ENCODE assay signal across 8 cellular contexts in genomic region chr5:65623482-65623881, GRCh38. TPM values are rescaled to one million over a fixed set of nuclear protein-coding genes. Genes with fewer than 3 reads are reported as not detected.
DNase-seq lines count a peak whose midpoint lies in the region; ATAC-seq, FAIRE-seq and TF ChIP-seq lines count a peak whose summit lies in the region.

No MANE protein-coding gene starts in this region.

- TF ChIP-seq POLR2A in upper lobe of left lung (IDR thresholded peaks at IDR 0.05) (no peak), GM12892 (IDR thresholded peaks at IDR 0.05; ENCODE audit: low read depth, low read length) (no peak)

- FAIRE-seq in GM12892 (lab: Jason Lieb, UNC): no peak

- H3K4me1 ChIP-seq in adipocyte (ENCODE audit: control insufficient read depth, insufficient read depth, low read length): peaks cover 27% of the 10 kb centered on the region
- H3K4me1 ChIP-seq in liver (ENCODE audit: control insufficient read depth in 4 of 4, insufficient read depth in 4 of 4, low read length in 3 of 4): peaks cover 9 to 33% (median 23%) of the 10 kb centered on the region in 4 donors
- peaks cover 30 to 37% (median 34%) of the 10 kb centered on the region in 4 donors for H3K4me1 ChIP-seq in upper lobe of left lung

- peaks cover 5% of the 10 kb centered on the region for H3K36me3 Mint-ChIP-seq in activated naive CD4-positive, alpha-beta T cell treated with anti-CD3 and anti-CD28 coated beads for 36 hours (ENCODE audit: low read depth)

- intact Hi-C loops in activated naive CD4-positive, alpha-beta T cell treated with anti-CD3 and anti-CD28 coated beads for 36 hours (cut with micrococcal nuclease): loop anchor here (10.0 kb wide), 2 partner anchors 429 to 1201 kb away; no protein-coding TSS in a partner anchor

- H3K9me3 ChIP-seq in adipocyte (ENCODE audit: control insufficient read depth, low read length) (no peaks in the 10 kb centered on the region), liver (ENCODE audit: control insufficient read depth in 4 of 4, low read length in 3 of 4) (no peaks in the 10 kb centered on the region), upper lobe of left lung (no peaks in the 10 kb centered on the region)

- TF ChIP-seq CTCF in liver (IDR thresholded peaks at IDR 0.05; ENCODE audit: low read depth, low read length, missing input control) (no peak), upper lobe of left lung (IDR thresholded peaks at IDR 0.05) (no peak)

- 3% methylated on average over 9 of the region's 9 CpGs for WGBS in liver
- WGBS in upper lobe of left lung, 2 donors: 7 to 12% methylated on average over 9 of the region's 9 CpGs

- H3K9ac ChIP-seq in adipocyte (ENCODE audit: low read length) (peak overlapping the region; percentile 93), liver (ENCODE audit: low read depth in 1 of 2, low read length in 2 of 2) (peak overlapping the region; percentile 74 to 87)

- peak overlapping the region; percentile 97 for H3K4me3 ChIP-seq in adipocyte (ENCODE audit: low read length)
- peak overlapping the region; percentile 75 to 99 (median 99) for H3K4me3 ChIP-seq in liver (ENCODE audit: low read depth in 1 of 3, low read length in 3 of 3)
- H3K4me3 ChIP-seq in upper lobe of left lung: peak overlapping the region; percentile 73 to 93 (median 86)

- peak; percentile 11 for DNase-seq in activated naive CD4-positive, alpha-beta T cell treated with anti-CD3 and anti-CD28 coated beads for 36 hours
- DNase-seq in activated naive CD4-positive, alpha-beta T cell (lab: John Stamatoyannopoulos, UW): no peak
- DNase-seq in adipocyte (ENCODE audit: low read depth) (peak; percentile 16), upper lobe of left lung (no peak), SW 1271 (lab: John Stamatoyannopoulos, UW) (no peak), GM12892 (ENCODE audit: insufficient read length) (no peak)

- TF ChIP-seq RAD21 in liver (IDR thresholded peaks at IDR 0.05): no peak

- H3K27me3 ChIP-seq in adipocyte (replicated peaks; ENCODE audit: control insufficient read depth, insufficient read depth, low read length): no peaks in the 10 kb centered on the region
- H3K27me3 ChIP-seq in liver (ENCODE audit: control insufficient read depth in 4 of 4, insufficient read depth in 4 of 4, low read length in 3 of 4): no peaks in the 10 kb centered on the region
- H3K27me3 ChIP-seq in upper lobe of left lung: no peaks in the 10 kb centered on the region

- CTCF ChIA-PET in activated naive CD4-positive, alpha-beta T cell treated with anti-CD3 and anti-CD28 coated beads for 36 hours (lab: Charles Lee): interaction anchor here (0.7 to 1.0 kb wide), 2 partner anchors 12 to 306 kb away, joined by 3 to 4 read pairs; no protein-coding TSS in a partner anchor

- ATAC-seq in upper lobe of left lung (ENCODE audit: low FRiP score in 2 of 2): no peak
- ATAC-seq in GM19452 (IDR thresholded peaks at IDR 0.05; ENCODE audit: unreplicated experiment): no peak

- H3K4me3 Mint-ChIP-seq in activated naive CD4-positive, alpha-beta T cell treated with anti-CD3 and anti-CD28 coated beads for 36 hours: peak overlapping the region; percentile 99

- H3K9me3 Mint-ChIP-seq in activated naive CD4-positive, alpha-beta T cell treated with anti-CD3 and anti-CD28 coated beads for 36 hours: no peaks in the 10 kb centered on the region

- H3K36me3 ChIP-seq in adipocyte (ENCODE audit: control insufficient read depth, insufficient read depth, low read length, severe bottlenecking): no peaks in the 10 kb centered on the region
- H3K36me3 ChIP-seq in liver (ENCODE audit: control insufficient read depth in 4 of 4, insufficient read depth in 3 of 4, low read depth in 1 of 4, low read length in 3 of 4): no peaks in the 10 kb centered on the region
- peaks cover 0 to under 1% (median 0%) of the 10 kb centered on the region in 4 donors for H3K36me3 ChIP-seq in upper lobe of left lung

- peaks cover 52% of the 10 kb centered on the region for H3K4me1 Mint-ChIP-seq in activated naive CD4-positive, alpha-beta T cell treated with anti-CD3 and anti-CD28 coated beads for 36 hours (ENCODE audit: low read depth)

- peak overlapping the region; percentile 94 for H3K27ac Mint-ChIP-seq in activated naive CD4-positive, alpha-beta T cell treated with anti-CD3 and anti-CD28 coated beads for 36 hours

- no peaks in the 10 kb centered on the region for H3K27me3 Mint-ChIP-seq in activated naive CD4-positive, alpha-beta T cell treated with anti-CD3 and anti-CD28 coated beads for 36 hours (ENCODE audit: low read depth)

- no peak for TF ChIP-seq EP300 in upper lobe of left lung (IDR thresholded peaks at IDR 0.05)

- no peak overlapping the region for H3K27ac ChIP-seq in liver (ENCODE audit: low read depth in 1 of 2, low read length in 2 of 2)
- H3K27ac ChIP-seq in upper lobe of left lung: peak overlapping the region; percentile 79 to 89 (median 88)

TF ChIP-seq in liver, 16 proteins besides CTCF, POLR2A, EP300 and RAD21 (continues in another document):
- TF ChIP-seq RXRA (IDR thresholded peaks at IDR 0.05): no peak
- no peak for TF ChIP-seq HNF4A (conservative IDR thresholded peaks at IDR 0.05)
- TF ChIP-seq, protein P1, sequence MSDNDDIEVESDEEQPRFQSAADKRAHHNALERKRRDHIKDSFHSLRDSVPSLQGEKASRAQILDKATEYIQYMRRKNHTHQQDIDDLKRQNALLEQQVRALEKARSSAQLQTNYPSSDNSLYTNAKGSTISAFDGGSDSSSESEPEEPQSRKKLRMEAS (IDR thresholded peaks at IDR 0.05): no peak
- no peak for TF ChIP-seq YY1 (IDR thresholded peaks at IDR 0.05)
- no peak for TF ChIP-seq FOXA1 (IDR thresholded peaks at IDR 0.05)
- TF ChIP-seq REST (IDR thresholded peaks at IDR 0.05): no peak
- TF ChIP-seq, protein P2, sequence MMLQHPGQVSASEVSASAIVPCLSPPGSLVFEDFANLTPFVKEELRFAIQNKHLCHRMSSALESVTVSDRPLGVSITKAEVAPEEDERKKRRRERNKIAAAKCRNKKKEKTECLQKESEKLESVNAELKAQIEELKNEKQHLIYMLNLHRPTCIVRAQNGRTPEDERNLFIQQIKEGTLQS (IDR thresholded peaks at IDR 0.05): no peak
- no peak for TF ChIP-seq SP1 (IDR thresholded peaks at IDR 0.05)
- TF ChIP-seq EGR1 (IDR thresholded peaks at IDR 0.05; ENCODE audit: low read depth in 2 of 2): no peak
- TF ChIP-seq TAF1 (conservative IDR thresholded peaks at IDR 0.05): no peak
- no peak for TF ChIP-seq GABPA (IDR thresholded peaks at IDR 0.05 in 1 of 2, conservative IDR thresholded peaks at IDR 0.05 in 1 of 2)
- TF ChIP-seq JUND (IDR thresholded peaks at IDR 0.05): no peak
- TF ChIP-seq NR2F2 (IDR thresholded peaks at IDR 0.05): no peak
- TF ChIP-seq, protein P3, sequence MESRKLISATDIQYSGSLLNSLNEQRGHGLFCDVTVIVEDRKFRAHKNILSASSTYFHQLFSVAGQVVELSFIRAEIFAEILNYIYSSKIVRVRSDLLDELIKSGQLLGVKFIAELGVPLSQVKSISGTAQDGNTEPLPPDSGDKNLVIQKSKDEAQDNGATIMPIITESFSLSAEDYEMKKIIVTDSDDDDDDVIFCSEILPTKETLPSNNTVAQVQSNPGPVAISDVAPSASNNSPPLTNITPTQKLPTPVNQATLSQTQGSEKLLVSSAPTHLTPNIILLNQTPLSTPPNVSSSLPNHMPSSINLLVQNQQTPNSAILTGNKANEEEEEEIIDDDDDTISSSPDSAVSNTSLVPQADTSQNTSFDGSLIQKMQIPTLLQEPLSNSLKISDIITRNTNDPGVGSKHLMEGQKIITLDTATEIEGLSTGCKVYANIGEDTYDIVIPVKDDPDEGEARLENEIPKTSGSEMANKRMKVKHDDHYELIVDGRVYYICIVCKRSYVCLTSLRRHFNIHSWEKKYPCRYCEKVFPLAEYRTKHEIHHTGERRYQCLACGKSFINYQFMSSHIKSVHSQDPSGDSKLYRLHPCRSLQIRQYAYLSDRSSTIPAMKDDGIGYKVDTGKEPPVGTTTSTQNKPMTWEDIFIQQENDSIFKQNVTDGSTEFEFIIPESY (IDR thresholded peaks at IDR 0.05): no peak
- no peak for TF ChIP-seq HNF4G (IDR thresholded peaks at IDR 0.05)

RNA-seq across cellular contexts. Expression of gene TRIM23, which starts 0.7 kb away (rescaled TPM):
- 1 to 10 TPM; 6.2 to 7.1 TPM for total RNA-seq in activated naive CD4-positive, alpha-beta T cell treated with anti-CD3 and anti-CD28 coated beads for 36 hours
- total RNA-seq in liver (10 to 100 TPM; 14.6 to 25.0 TPM), upper lobe of left lung (10 to 100 TPM in 5 of 6 donors, 1 to 10 TPM in 1; 9.4 to 20.5 (median 15.0) TPM)
- polyA plus RNA-seq in liver: 1 to 10 TPM; 3.1 to 3.6 TPM
- 3.0 TPM for polyA plus RNA-seq in GM12892 (2012; ENCODE audit: missing spikeins)

RNA-seq across cellular contexts. Expression of gene SHLD3, which starts 1.3 kb away (rescaled TPM):
- 1 to 10 TPM; 2.9 to 3.1 TPM for total RNA-seq in activated naive CD4-positive, alpha-beta T cell treated with anti-CD3 and anti-CD28 coated beads for 36 hours
- total RNA-seq in liver (1 to 10 TPM; 1.8 to 2.5 TPM), upper lobe of left lung (1 to 10 TPM in 5 of 6 donors, under 1 TPM in 1; 0.67 to 6.4 (median 3.4) TPM)
- polyA plus RNA-seq in liver: 1 to 10 TPM; 1.0 to 1.9 TPM
- polyA plus RNA-seq in GM12892 (2012; ENCODE audit: missing spikeins): 4.1 TPM

RNA-seq across cellular contexts. Expression of gene TRAPPC13, which starts 1.3 kb away (rescaled TPM):
- total RNA-seq in activated naive CD4-positive, alpha-beta T cell treated with anti-CD3 and anti-CD28 coated beads for 36 hours: 10 to 100 TPM; 25.7 to 29.0 TPM
- total RNA-seq in liver (10 to 100 TPM; 10.7 to 11.2 TPM), upper lobe of left lung (10 to 100 TPM; 16.1 to 27.4 (median 21.8) TPM)
- polyA plus RNA-seq in liver: 1 to 10 TPM; 6.8 to 8.9 TPM
- polyA plus RNA-seq in GM12892 (2012; ENCODE audit: missing spikeins): 13.7 TPM

Comparison
In these comparisons a context has a peak if more than half of its experiments do, and no peak if none do; other contexts are left out.
1. DNase-seq: peak in activated naive CD4-positive, alpha-beta T cell treated with anti-CD3 and anti-CD28 coated beads for 36 hours (single experiment) and adipocyte (single experiment); none in activated naive CD4-positive, alpha-beta T cell (0 of 4), upper lobe of left lung (0 of 2), SW 1271 (0 of 2) and GM12892 (single experiment).
2. H3K27ac ChIP-seq: peak in upper lobe of left lung (4 of 4); none in liver (0 of 2).
3. Peak in every context shown above with its lines, with median percentiles within 50 percentile points of each other: H3K4me3 ChIP-seq.